In the genomic region with DNA sequence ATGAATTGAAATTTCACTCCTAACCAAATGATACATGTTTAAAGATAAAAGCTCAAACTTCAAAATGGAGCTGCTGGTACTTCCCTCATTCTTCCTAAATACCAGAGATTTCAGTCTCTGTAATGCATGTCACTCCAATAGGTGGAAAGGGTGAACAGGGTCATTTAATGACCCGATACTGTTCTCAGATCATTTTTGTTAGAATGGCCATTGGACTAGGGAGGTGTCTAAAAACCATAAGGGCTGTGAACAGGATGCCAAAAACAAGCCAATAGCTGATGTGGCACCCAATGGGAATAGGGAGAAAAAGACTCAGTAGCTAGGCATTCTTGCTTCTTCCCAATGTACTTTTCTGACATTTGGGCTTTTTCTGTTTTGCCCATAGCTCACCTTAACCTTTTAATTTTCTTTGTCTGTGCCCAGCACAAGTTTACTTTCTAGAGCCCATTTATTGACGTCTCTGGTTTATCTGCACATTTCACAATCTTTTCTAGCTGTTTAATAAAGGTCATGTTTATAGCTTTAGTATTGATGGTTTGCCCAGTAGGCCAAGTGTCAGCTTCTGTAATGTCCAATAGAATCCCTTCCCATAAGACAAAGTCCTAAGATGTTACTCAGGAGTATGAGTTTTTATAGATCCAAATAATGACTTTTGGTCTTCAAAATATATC, we compare ENCODE assay signal across 2 cellular contexts.
TF ChIP-seq lines count a peak whose summit lies in the region.

No MANE protein-coding gene starts in this region.

TF ChIP-seq in liver, 16 proteins besides CTCF, POLR2A, EP300 and RAD21:
- TF ChIP-seq YY1 (IDR thresholded peaks at IDR 0.05) (peak; percentile 83), SP1 (IDR thresholded peaks at IDR 0.05) (peak; percentile 76), TAF1 (conservative IDR thresholded peaks at IDR 0.05) (no peak), GABPA (IDR thresholded peaks at IDR 0.05 in 1 of 2, conservative IDR thresholded peaks at IDR 0.05 in 1 of 2) (peak in 1 of 2 donors; percentile 24), EGR1 (IDR thresholded peaks at IDR 0.05; ENCODE audit: low read depth in 2 of 2) (peak in 1 of 2 donors; percentile 31), HNF4A (conservative IDR thresholded peaks at IDR 0.05) (peak; percentile 67 to 84), RXRA (IDR thresholded peaks at IDR 0.05) (peak; percentile 95 to 97), HNF4G (IDR thresholded peaks at IDR 0.05) (no peak), FOXA2 (IDR thresholded peaks at IDR 0.05) (peak; percentile 83), JUND (IDR thresholded peaks at IDR 0.05) (peak; percentile 61 to 84), FOXA1 (IDR thresholded peaks at IDR 0.05) (peak; percentile 76), NR2F2 (IDR thresholded peaks at IDR 0.05) (peak; percentile 37)
- TF ChIP-seq, protein P1, sequence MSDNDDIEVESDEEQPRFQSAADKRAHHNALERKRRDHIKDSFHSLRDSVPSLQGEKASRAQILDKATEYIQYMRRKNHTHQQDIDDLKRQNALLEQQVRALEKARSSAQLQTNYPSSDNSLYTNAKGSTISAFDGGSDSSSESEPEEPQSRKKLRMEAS (IDR thresholded peaks at IDR 0.05) = peak; percentile 64
- TF ChIP-seq, protein P2, sequence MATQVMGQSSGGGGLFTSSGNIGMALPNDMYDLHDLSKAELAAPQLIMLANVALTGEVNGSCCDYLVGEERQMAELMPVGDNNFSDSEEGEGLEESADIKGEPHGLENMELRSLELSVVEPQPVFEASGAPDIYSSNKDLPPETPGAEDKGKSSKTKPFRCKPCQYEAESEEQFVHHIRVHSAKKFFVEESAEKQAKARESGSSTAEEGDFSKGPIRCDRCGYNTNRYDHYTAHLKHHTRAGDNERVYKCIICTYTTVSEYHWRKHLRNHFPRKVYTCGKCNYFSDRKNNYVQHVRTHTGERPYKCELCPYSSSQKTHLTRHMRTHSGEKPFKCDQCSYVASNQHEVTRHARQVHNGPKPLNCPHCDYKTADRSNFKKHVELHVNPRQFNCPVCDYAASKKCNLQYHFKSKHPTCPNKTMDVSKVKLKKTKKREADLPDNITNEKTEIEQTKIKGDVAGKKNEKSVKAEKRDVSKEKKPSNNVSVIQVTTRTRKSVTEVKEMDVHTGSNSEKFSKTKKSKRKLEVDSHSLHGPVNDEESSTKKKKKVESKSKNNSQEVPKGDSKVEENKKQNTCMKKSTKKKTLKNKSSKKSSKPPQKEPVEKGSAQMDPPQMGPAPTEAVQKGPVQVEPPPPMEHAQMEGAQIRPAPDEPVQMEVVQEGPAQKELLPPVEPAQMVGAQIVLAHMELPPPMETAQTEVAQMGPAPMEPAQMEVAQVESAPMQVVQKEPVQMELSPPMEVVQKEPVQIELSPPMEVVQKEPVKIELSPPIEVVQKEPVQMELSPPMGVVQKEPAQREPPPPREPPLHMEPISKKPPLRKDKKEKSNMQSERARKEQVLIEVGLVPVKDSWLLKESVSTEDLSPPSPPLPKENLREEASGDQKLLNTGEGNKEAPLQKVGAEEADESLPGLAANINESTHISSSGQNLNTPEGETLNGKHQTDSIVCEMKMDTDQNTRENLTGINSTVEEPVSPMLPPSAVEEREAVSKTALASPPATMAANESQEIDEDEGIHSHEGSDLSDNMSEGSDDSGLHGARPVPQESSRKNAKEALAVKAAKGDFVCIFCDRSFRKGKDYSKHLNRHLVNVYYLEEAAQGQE (IDR thresholded peaks at IDR 0.05) = peak; percentile 54
- TF ChIP-seq, protein P3, sequence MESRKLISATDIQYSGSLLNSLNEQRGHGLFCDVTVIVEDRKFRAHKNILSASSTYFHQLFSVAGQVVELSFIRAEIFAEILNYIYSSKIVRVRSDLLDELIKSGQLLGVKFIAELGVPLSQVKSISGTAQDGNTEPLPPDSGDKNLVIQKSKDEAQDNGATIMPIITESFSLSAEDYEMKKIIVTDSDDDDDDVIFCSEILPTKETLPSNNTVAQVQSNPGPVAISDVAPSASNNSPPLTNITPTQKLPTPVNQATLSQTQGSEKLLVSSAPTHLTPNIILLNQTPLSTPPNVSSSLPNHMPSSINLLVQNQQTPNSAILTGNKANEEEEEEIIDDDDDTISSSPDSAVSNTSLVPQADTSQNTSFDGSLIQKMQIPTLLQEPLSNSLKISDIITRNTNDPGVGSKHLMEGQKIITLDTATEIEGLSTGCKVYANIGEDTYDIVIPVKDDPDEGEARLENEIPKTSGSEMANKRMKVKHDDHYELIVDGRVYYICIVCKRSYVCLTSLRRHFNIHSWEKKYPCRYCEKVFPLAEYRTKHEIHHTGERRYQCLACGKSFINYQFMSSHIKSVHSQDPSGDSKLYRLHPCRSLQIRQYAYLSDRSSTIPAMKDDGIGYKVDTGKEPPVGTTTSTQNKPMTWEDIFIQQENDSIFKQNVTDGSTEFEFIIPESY (IDR thresholded peaks at IDR 0.05) = peak; percentile 76
- TF ChIP-seq, protein P4, sequence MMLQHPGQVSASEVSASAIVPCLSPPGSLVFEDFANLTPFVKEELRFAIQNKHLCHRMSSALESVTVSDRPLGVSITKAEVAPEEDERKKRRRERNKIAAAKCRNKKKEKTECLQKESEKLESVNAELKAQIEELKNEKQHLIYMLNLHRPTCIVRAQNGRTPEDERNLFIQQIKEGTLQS (IDR thresholded peaks at IDR 0.05) = no peak

TF ChIP-seq in HepG2, 621 proteins besides CTCF, POLR2A, EP300 and RAD21:
- TF ChIP-seq ZNF703 (CRISPR knock-in tag; IDR thresholded peaks at IDR 0.05; ENCODE audit: borderline replicate concordance) (no peak), NCOA5 (CRISPR knock-in tag; IDR thresholded peaks at IDR 0.05) (no peak), HCFC1 (IDR thresholded peaks at IDR 0.05; ENCODE audit: low read depth, low read length) (no peak), MYC (CRISPR knock-in tag; IDR thresholded peaks at IDR 0.05; ENCODE audit: borderline replicate concordance) (no peak), ATRX (CRISPR knock-in tag; IDR thresholded peaks at IDR 0.05; ENCODE audit: borderline replicate concordance) (no peak), TBL1XR1 (IDR thresholded peaks at IDR 0.05; ENCODE audit: borderline replicate concordance, low read length, partially characterized antibody) (no peak), GATAD1 (CRISPR knock-in tag; IDR thresholded peaks at IDR 0.05) (no peak), PRMT3 (CRISPR knock-in tag; IDR thresholded peaks at IDR 0.05; ENCODE audit: borderline replicate concordance, low read depth) (no peak)
- TF ChIP-seq, protein P5, sequence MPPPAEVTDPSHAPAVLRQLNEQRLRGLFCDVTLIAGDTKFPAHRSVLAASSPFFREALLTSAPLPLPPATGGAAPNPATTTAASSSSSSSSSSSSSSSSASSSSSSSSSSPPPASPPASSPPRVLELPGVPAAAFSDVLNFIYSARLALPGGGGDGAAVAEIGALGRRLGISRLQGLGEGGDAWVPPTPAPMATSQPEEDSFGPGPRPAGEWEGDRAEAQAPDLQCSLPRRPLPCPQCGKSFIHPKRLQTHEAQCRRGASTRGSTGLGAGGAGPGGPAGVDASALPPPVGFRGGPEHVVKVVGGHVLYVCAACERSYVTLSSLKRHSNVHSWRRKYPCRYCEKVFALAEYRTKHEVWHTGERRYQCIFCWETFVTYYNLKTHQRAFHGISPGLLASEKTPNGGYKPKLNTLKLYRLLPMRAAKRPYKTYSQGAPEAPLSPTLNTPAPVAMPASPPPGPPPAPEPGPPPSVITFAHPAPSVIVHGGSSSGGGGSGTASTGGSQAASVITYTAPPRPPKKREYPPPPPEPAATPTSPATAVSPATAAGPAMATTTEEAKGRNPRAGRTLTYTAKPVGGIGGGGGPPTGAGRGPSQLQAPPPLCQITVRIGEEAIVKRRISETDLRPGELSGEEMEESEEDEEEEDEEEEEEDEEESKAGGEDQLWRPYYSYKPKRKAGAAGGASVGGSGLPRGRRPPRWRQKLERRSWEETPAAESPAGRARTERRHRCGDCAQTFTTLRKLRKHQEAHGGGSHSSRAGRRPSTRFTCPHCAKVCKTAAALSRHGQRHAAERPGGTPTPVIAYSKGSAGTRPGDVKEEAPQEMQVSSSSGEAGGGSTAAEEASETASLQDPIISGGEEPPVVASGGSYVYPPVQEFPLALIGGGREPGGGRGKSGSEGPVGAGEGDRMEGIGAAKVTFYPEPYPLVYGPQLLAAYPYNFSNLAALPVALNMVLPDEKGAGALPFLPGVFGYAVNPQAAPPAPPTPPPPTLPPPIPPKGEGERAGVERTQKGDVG (CRISPR knock-in tag; IDR thresholded peaks at IDR 0.05; ENCODE audit: borderline replicate concordance) = no peak
TF ChIP-seq in HepG2: peak in this region for 0.
